Comparison of ENCODE assay signal across 8 cellular contexts in the genomic region with DNA sequence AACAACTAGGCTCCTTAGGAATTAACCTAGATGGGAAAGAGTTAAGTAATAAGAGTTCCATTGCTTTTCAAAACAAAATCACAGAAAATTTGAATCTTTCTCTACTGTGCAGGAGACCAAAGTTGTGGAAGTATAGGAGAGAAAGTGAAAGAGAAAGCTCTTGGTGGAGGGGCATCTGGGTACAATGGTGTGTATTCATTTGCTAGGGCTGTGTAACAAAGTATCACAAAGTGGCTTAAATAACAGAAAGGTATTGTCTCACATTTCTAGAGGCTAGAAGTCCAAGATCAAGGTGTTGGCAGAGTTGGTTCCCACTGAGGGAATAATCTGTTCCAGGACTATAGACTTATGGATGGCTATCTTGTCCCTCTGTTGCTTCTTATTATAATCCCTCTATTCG. TPM values are rescaled to one million over a fixed set of nuclear protein-coding genes. Genes with fewer than 3 reads are reported as not detected.
DNase-seq lines count a peak whose midpoint lies in the region; ATAC-seq and TF ChIP-seq lines count a peak whose summit lies in the region.

No MANE protein-coding gene starts in this region.

- H3K4me1 Mint-ChIP-seq in activated naive CD8-positive, alpha-beta T cell (ENCODE audit: low read depth) = peaks cover 7% of the 10 kb centered on the region
- H3K4me1 Mint-ChIP-seq in activated naive CD8-positive, alpha-beta T cell treated with anti-CD3 and anti-CD28 coated beads for 36 hours = peaks cover 4% of the 10 kb centered on the region
- H3K4me1 Mint-ChIP-seq in stimulated activated naive CD8-positive, alpha-beta T cell treated with anti-CD3 and anti-CD28 coated beads, Interleukin-15, amount 100 ng/mL, for 72 hours = peaks cover 9% of the 10 kb centered on the region
- no peaks in the 10 kb centered on the region for H3K4me1 Mint-ChIP-seq in osteocyte (ENCODE audit: unreplicated experiment)

- no peak for TF ChIP-seq CTCF in astrocyte of the cerebellum (IDR thresholded peaks at IDR 0.05; ENCODE audit: low read depth, low read length, missing control alignments)
- TF ChIP-seq CTCF in osteocyte (IDR thresholded peaks at IDR 0.05) = no peak

- ATAC-seq in stimulated activated naive CD8-positive, alpha-beta T cell treated with anti-CD3 and anti-CD28 coated beads, Interleukin-15, amount 100 ng/mL, for 72 hours = peak; percentile 74

- peaks cover 2% of the 10 kb centered on the region for H3K27me3 Mint-ChIP-seq in activated naive CD8-positive, alpha-beta T cell
- H3K27me3 Mint-ChIP-seq in activated naive CD8-positive, alpha-beta T cell treated with anti-CD3 and anti-CD28 coated beads for 36 hours = peaks cover 4% of the 10 kb centered on the region
- H3K27me3 Mint-ChIP-seq in stimulated activated naive CD8-positive, alpha-beta T cell treated with anti-CD3 and anti-CD28 coated beads, Interleukin-15, amount 100 ng/mL, for 72 hours = peaks cover 5% of the 10 kb centered on the region
- peaks cover 33% of the 10 kb centered on the region for H3K27me3 Mint-ChIP-seq in osteocyte (ENCODE audit: unreplicated experiment)

- peak overlapping the region; percentile 54 for H3K27ac ChIP-seq in KOPT-K1 (ENCODE audit: low read depth, low read length, poor library complexity, severe bottlenecking)

- peak overlapping the region; percentile 61 for H3K4me3 Mint-ChIP-seq in activated naive CD8-positive, alpha-beta T cell
- H3K4me3 Mint-ChIP-seq in activated naive CD8-positive, alpha-beta T cell treated with anti-CD3 and anti-CD28 coated beads for 36 hours = no peak overlapping the region
- H3K4me3 Mint-ChIP-seq in stimulated activated naive CD8-positive, alpha-beta T cell treated with anti-CD3 and anti-CD28 coated beads, Interleukin-15, amount 100 ng/mL, for 72 hours = peak overlapping the region; percentile 7 to 17
- H3K4me3 Mint-ChIP-seq in osteocyte (ENCODE audit: unreplicated experiment) = no peak overlapping the region

- in situ Hi-C loops in astrocyte of the cerebellum (cut with HindIII; ENCODE audit: low sequenced_read_pairs) = no loop called here

- H3K36me3 Mint-ChIP-seq in activated naive CD8-positive, alpha-beta T cell = no peaks in the 10 kb centered on the region
- H3K36me3 Mint-ChIP-seq in activated naive CD8-positive, alpha-beta T cell treated with anti-CD3 and anti-CD28 coated beads for 36 hours = no peaks in the 10 kb centered on the region
- no peaks in the 10 kb centered on the region for H3K36me3 Mint-ChIP-seq in osteocyte (ENCODE audit: unreplicated experiment)

- H3K9me3 ChIP-seq in KOPT-K1 (ENCODE audit: insufficient read depth, low read length, poor library complexity, severe bottlenecking) = no peaks in the 10 kb centered on the region

- H3K36me3 ChIP-seq in KOPT-K1 (ENCODE audit: insufficient read depth, low read length) = no peaks in the 10 kb centered on the region

- H3K27ac Mint-ChIP-seq in activated naive CD8-positive, alpha-beta T cell = no peak overlapping the region
- H3K27ac Mint-ChIP-seq in activated naive CD8-positive, alpha-beta T cell treated with anti-CD3 and anti-CD28 coated beads for 36 hours = no peak overlapping the region
- H3K27ac Mint-ChIP-seq in stimulated activated naive CD8-positive, alpha-beta T cell treated with anti-CD3 and anti-CD28 coated beads, Interleukin-15, amount 100 ng/mL, for 72 hours = no peak overlapping the region
- H3K27ac Mint-ChIP-seq in osteocyte (ENCODE audit: unreplicated experiment) = no peak overlapping the region

- no peaks in the 10 kb centered on the region for H3K9me3 Mint-ChIP-seq in activated naive CD8-positive, alpha-beta T cell (ENCODE audit: low read depth)
- no peaks in the 10 kb centered on the region for H3K9me3 Mint-ChIP-seq in activated naive CD8-positive, alpha-beta T cell treated with anti-CD3 and anti-CD28 coated beads for 36 hours
- no peaks in the 10 kb centered on the region for H3K9me3 Mint-ChIP-seq in stimulated activated naive CD8-positive, alpha-beta T cell treated with anti-CD3 and anti-CD28 coated beads, Interleukin-15, amount 100 ng/mL, for 72 hours
- no peaks in the 10 kb centered on the region for H3K9me3 Mint-ChIP-seq in osteocyte (ENCODE audit: unreplicated experiment)

- DNase-seq in activated naive CD8-positive, alpha-beta T cell treated with anti-CD3 and anti-CD28 coated beads for 36 hours = no peak
- peak; percentile 3 for DNase-seq in astrocyte of the cerebellum (ENCODE audit: low read depth)
- no peak for DNase-seq in stimulated activated naive CD8-positive, alpha-beta T cell treated with anti-CD3 and anti-CD28 coated beads, Interleukin-15, amount 100 ng/mL, for 72 hours
- DNase-seq in GOT3 (lab: John Stamatoyannopoulos, UW) = no peak
- DNase-seq in osteocyte (ENCODE audit: extremely low spot score, unreplicated experiment) = no peak
- DNase-seq in pons (ENCODE audit: low spot score) = no peak

- no peak overlapping the region for H3K4me3 ChIP-seq in astrocyte of the cerebellum (ENCODE audit: low read depth, low read length)

RNA-seq across cellular contexts. Expression of a gene that starts 50.5 kb away (rescaled TPM):
- total RNA-seq in activated naive CD8-positive, alpha-beta T cell treated with anti-CD3 and anti-CD28 coated beads for 36 hours = 10 to 100 TPM; 84.5 to 95.0 TPM
- 94.7 and 99.5 TPM in 2 replicates for total RNA-seq in osteocyte

Comparison
In these comparisons a context has a peak if more than half of its experiments do, and no peak if none do; other contexts are left out.
1. H3K4me3 Mint-ChIP-seq: peak in activated naive CD8-positive, alpha-beta T cell (single experiment) and stimulated activated naive CD8-positive, alpha-beta T cell treated with anti-CD3 and anti-CD28 coated beads, Interleukin-15, amount 100 ng/mL, for 72 hours (2 of 2); none in activated naive CD8-positive, alpha-beta T cell treated with anti-CD3 and anti-CD28 coated beads for 36 hours (single experiment) and osteocyte (single experiment).